In the genomic region with DNA sequence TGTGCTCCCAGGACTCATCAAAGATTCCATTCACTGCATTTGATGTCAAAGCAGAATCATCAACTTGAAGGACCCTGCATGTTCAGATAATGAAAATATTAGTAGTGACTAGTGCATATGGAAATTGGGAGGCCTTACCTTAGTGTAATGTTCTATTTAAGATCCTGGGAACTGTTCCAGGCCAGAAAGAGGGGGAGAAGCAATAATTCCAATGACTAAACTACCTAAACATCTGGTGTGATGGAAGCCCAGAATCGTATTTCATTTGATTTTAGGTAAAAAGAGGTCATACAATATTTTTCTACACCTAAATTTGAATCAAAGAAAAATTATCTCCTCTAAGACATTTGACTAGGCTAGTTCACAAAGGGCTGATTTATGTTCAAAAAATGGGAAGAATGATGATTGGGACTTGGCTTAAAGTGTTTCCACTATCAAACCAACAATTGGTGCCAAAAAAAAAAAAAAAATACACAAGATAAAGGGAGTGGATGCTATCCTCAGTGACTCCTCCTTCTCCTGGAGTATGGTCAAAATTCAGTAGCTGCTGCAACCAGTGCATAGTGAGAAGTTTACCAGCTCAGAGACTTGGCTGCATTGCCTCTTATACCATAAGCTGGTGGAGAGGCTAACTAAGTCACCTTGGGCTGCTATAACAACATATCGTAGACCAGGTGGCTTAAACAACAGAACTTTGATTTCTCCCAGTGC, we compare ENCODE assay signal across 22 cellular contexts.
A peak's percentile ranks its signal among the peaks of the same experiment; 100 is the strongest.
DNase-seq lines count a peak whose midpoint lies in the region; ATAC-seq and TF ChIP-seq lines count a peak whose summit lies in the region.
"Had no signal": no experiment of that assay in that cellular context is flagged by ENCODE, and none has a peak within 500 bp of the region (broad histone marks: within the 10 kb centered on the region; RNA-seq: fewer than 3 reads in every experiment).

No MANE protein-coding gene starts in this region.

- peak; percentile 77 for DNase-seq in HS-27A (ENCODE audit: low read depth)
- DNase-seq in RPMI7951 (ENCODE audit: low read depth) = peak; percentile 7
- peak; percentile 71 to 81 for DNase-seq in fibroblast of lung (ENCODE audit: low read depth in 2 of 2)
- peak; percentile 26 for DNase-seq in osteoblast (ENCODE audit: insufficient read length, low spot score, missing footprints)
- DNase-seq in NCI-H2029 (lab: John Stamatoyannopoulos, UW) = no peak
- DNase-seq in GM13976 (ENCODE audit: low spot score) = no peak
- DNase-seq in upper lobe of right lung = no peak
- DNase-seq: activated CD8-positive, alpha-beta memory T cell treated with anti-CD3 and anti-CD28 coated beads for 24 hours; activated naive CD4-positive, alpha-beta T cell treated with Interleukin-2 at 50 U/mL for 16 hours; activated T-cell treated with anti-CD3 and anti-CD28 coated beads, Interleukin-2, amount 50 U/mL, for 24 hours; GF-D8; H9; head of caudate nucleus; KBM-7; left cardiac atrium; natural killer cell; NCI-H146; NCI-H2227 treated with DMSO at 0.1 percent for 48 hours; posterior cingulate gyrus; sigmoid colon; substantia nigra had no signal

- H3K4me2 ChIP-seq in fibroblast of lung (ENCODE audit: extremely low read depth, insufficient read depth, low read length) = no peak overlapping the region
- no peak overlapping the region for H3K4me2 ChIP-seq in osteoblast (ENCODE audit: insufficient read depth, low read length)

- H3K36me3 ChIP-seq in fibroblast of lung (ENCODE audit: control insufficient read depth, insufficient read depth, low read length) (no peaks in the 10 kb centered on the region), osteoblast (ENCODE audit: insufficient read depth, low read length) (no peaks in the 10 kb centered on the region), upper lobe of right lung (no peaks in the 10 kb centered on the region)
- H3K36me3 ChIP-seq: esophagus muscularis mucosa, sigmoid colon had no signal

- H3K9ac ChIP-seq in fibroblast of lung (ENCODE audit: insufficient read depth, low read length) = no peak overlapping the region

- intact Hi-C loops in upper lobe of right lung (cut with DNase I) = no loop called here

- H3K4me3 ChIP-seq in fibroblast of lung (replicated peaks in 1 of 4; ENCODE audit: control extremely low read depth in 1 of 4, insufficient read depth in 1 of 4, low read depth in 3 of 4, low read length in 4 of 4) (no peak overlapping the region), osteoblast (ENCODE audit: insufficient read depth, low read length) (no peak overlapping the region), upper lobe of right lung (no peak overlapping the region)
- H3K4me3 ChIP-seq: esophagus muscularis mucosa, sigmoid colon had no signal

- H3K4me1 ChIP-seq in fibroblast of lung (ENCODE audit: control insufficient read depth, extremely low read depth, insufficient read depth, low read length) (no peaks in the 10 kb centered on the region), osteoblast (ENCODE audit: insufficient read depth, low read length) (no peaks in the 10 kb centered on the region), upper lobe of right lung (no peaks in the 10 kb centered on the region)
- H3K4me1 ChIP-seq: esophagus muscularis mucosa, sigmoid colon had no signal

- in situ Hi-C loops in GM13976 (cut with MboI; ENCODE audit: low sequenced_read_pairs, unreplicated experiment) = no loop called here

- TF ChIP-seq CTCF in fibroblast of lung (conservative IDR thresholded peaks at IDR 0.05 in 1 of 2, IDR thresholded peaks at IDR 0.05 in 1 of 2; ENCODE audit: low read depth in 1 of 2, low read length in 2 of 2) (no peak), osteoblast (IDR thresholded peaks at IDR 0.05; ENCODE audit: extremely low read depth, low read depth, low read length) (no peak), GM13976 (IDR thresholded peaks at IDR 0.05; ENCODE audit: borderline replicate concordance, control extremely low read depth, extremely low read depth, insufficient read depth, missing control alignments) (no peak), upper lobe of right lung (IDR thresholded peaks at IDR 0.05) (no peak)

- ATAC-seq in upper lobe of right lung = no peak
- ATAC-seq: natural killer cell had no signal

- H3K27ac ChIP-seq in fibroblast of lung (ENCODE audit: insufficient read depth, low read length) = no peak overlapping the region
- no peak overlapping the region for H3K27ac ChIP-seq in osteoblast (ENCODE audit: low read depth, low read length)
- no peak overlapping the region for H3K27ac ChIP-seq in upper lobe of right lung
- H3K27ac ChIP-seq: esophagus muscularis mucosa, sigmoid colon had no signal

- H3K27me3 ChIP-seq in fibroblast of lung (ENCODE audit: control insufficient read depth, insufficient read depth, low read length) (no peaks in the 10 kb centered on the region), osteoblast (ENCODE audit: insufficient read depth, low read length) (no peaks in the 10 kb centered on the region), upper lobe of right lung (no peaks in the 10 kb centered on the region)
- H3K27me3 ChIP-seq: esophagus muscularis mucosa, sigmoid colon had no signal

- H3K79me2 ChIP-seq in fibroblast of lung (ENCODE audit: control insufficient read depth, insufficient read depth, low read length) = no peaks in the 10 kb centered on the region
- no peaks in the 10 kb centered on the region for H3K79me2 ChIP-seq in osteoblast (ENCODE audit: insufficient read depth, low read length)

- H2AFZ ChIP-seq in fibroblast of lung (ENCODE audit: low read length) = no peak overlapping the region
- H2AFZ ChIP-seq in osteoblast (ENCODE audit: low read length) = no peak overlapping the region

- H3K9me3 ChIP-seq in fibroblast of lung (ENCODE audit: control insufficient read depth, insufficient read depth, low read depth, low read length) (no peaks in the 10 kb centered on the region), osteoblast (ENCODE audit: low read depth, low read length) (no peaks in the 10 kb centered on the region), upper lobe of right lung (no peaks in the 10 kb centered on the region)
- H3K9me3 ChIP-seq: esophagus muscularis mucosa, sigmoid colon had no signal

- H4K20me1 ChIP-seq in fibroblast of lung (ENCODE audit: control insufficient read depth, extremely low read depth, insufficient read depth, low read length) (no peaks in the 10 kb centered on the region), osteoblast (ENCODE audit: insufficient read depth, low read length) (no peaks in the 10 kb centered on the region)

Comparison
In these comparisons a context has a peak if more than half of its experiments do, and no peak if none do; other contexts are left out.
1. DNase-seq: peak in HS-27A (single experiment), RPMI7951 (single experiment), fibroblast of lung (2 of 2) and osteoblast (single experiment); none in NCI-H2029 (single experiment), GM13976 (single experiment) and upper lobe of right lung (single experiment).